Comparison of ENCODE assay signal across 29 cellular contexts in genomic region chr9:28053378-28053777, GRCh38.
"Had no signal": no experiment of that assay in that cellular context is flagged by ENCODE, and none has a peak within 500 bp of the region (broad histone marks: within the 10 kb centered on the region; RNA-seq: fewer than 3 reads in every experiment).

No MANE protein-coding gene starts in this region.

- H3K27me3 ChIP-seq: breast epithelium, colonic mucosa, MG63, SJSA1 had no signal

- H3K4me1 Mint-ChIP-seq: activated CD4-positive, alpha-beta T cell treated with anti-CD3 and anti-CD28 coated beads for 36 hours; activated naive CD4-positive, alpha-beta T cell treated with anti-CD3 and anti-CD28 coated beads, Interleukin-2, amount 10 ng/mL, durations not matched to agents 7 days and 5 days; activated naive CD8-positive, alpha-beta T cell treated with anti-CD3 and anti-CD28 coated beads for 36 hours; T-cell had no signal

- H3K4me3 Mint-ChIP-seq: activated CD4-positive, alpha-beta memory T cell treated with anti-CD3 and anti-CD28 coated beads, Interleukin-2, amount 10 ng/mL, durations not matched to agents 7 days and 5 days; activated CD4-positive, alpha-beta T cell treated with anti-CD3 and anti-CD28 coated beads for 36 hours; activated naive CD4-positive, alpha-beta T cell treated with anti-CD3 and anti-CD28 coated beads, Interleukin-2, amount 10 ng/mL, durations not matched to agents 7 days and 5 days; activated naive CD8-positive, alpha-beta T cell treated with anti-CD3 and anti-CD28 coated beads for 36 hours; T-cell had no signal

- H3K4me3 ChIP-seq: breast epithelium, colonic mucosa, MG63, SJSA1 had no signal

- H3K27ac Mint-ChIP-seq: activated CD4-positive, alpha-beta memory T cell treated with anti-CD3 and anti-CD28 coated beads, Interleukin-2, amount 10 ng/mL, durations not matched to agents 7 days and 5 days; activated CD4-positive, alpha-beta T cell treated with anti-CD3 and anti-CD28 coated beads for 36 hours; activated naive CD4-positive, alpha-beta T cell treated with anti-CD3 and anti-CD28 coated beads, Interleukin-2, amount 10 ng/mL, durations not matched to agents 7 days and 5 days; activated naive CD8-positive, alpha-beta T cell treated with anti-CD3 and anti-CD28 coated beads for 36 hours; activated T-helper 2 cell treated with anti-CD3 and anti-CD28 coated beads, Interferon-gamma antibody, Interleukin-2, Interleukin-4, amounts not matched to agents 10 μg/mL and 5 μg/mL and 100 μg/mL, durations not matched to agents 14 hours and 24 hours and 36 hours; T-cell had no signal

- H3K9me3 Mint-ChIP-seq: activated naive CD4-positive, alpha-beta T cell treated with anti-CD3 and anti-CD28 coated beads, Interleukin-2, amount 10 ng/mL, durations not matched to agents 7 days and 5 days; activated naive CD8-positive, alpha-beta T cell treated with anti-CD3 and anti-CD28 coated beads for 36 hours; activated T-helper 2 cell treated with anti-CD3 and anti-CD28 coated beads, Interferon-gamma antibody, Interleukin-2, Interleukin-4, amounts not matched to agents 10 μg/mL and 5 μg/mL and 100 μg/mL, durations not matched to agents 14 hours and 24 hours and 36 hours had no signal

- H3K36me3 Mint-ChIP-seq: activated naive CD4-positive, alpha-beta T cell treated with anti-CD3 and anti-CD28 coated beads, Interleukin-2, amount 10 ng/mL, durations not matched to agents 7 days and 5 days; activated naive CD8-positive, alpha-beta T cell treated with anti-CD3 and anti-CD28 coated beads for 36 hours; T-cell had no signal

- ATAC-seq: activated CD4-positive, alpha-beta T cell treated with anti-CD3 and anti-CD28 coated beads for 36 hours; PC-3; T-cell had no signal

- DNase-seq: activated CD4-positive, alpha-beta memory T cell treated with anti-CD3 and anti-CD28 coated beads, Interleukin-2, amount 10 ng/mL, durations not matched to agents 7 days and 5 days; activated CD4-positive, alpha-beta T cell treated with anti-CD3 and anti-CD28 coated beads for 36 hours; activated CD4-positive, alpha-beta T cell treated with anti-CD3 and anti-CD28 coated beads, Interleukin-2, amount 50 U/mL, for 1 hour; activated gamma-delta T cell treated with Interleukin-2 at 50 U/mL for 16 hours; activated naive CD4-positive, alpha-beta T cell treated with anti-CD3 and anti-CD28 coated beads, Interleukin-2, amount 10 ng/mL, durations not matched to agents 7 days and 5 days; activated naive CD8-positive, alpha-beta T cell treated with anti-CD3 and anti-CD28 coated beads for 36 hours; activated T-cell treated with anti-CD3 and anti-CD28 coated beads for 4 hours; activated T-cell treated with anti-CD3 and anti-CD28 coated beads, Interleukin-2, amount 50 U/mL, for 48 hours; aorta; caudate nucleus; colonic mucosa; MG63; MV-4-11; NCI-H1694 treated with DMSO at 0.1 percent for 48 hours; NCI-H2029 treated with DMSO at 0.1 percent for 48 hours; NCI-H2171; NCI-H2227 treated with DMSO at 0.1 percent for 48 hours; NCI-H446 treated with DMSO at 0.1 percent for 48 hours; NCI-H524 treated with DMSO at 0.1 percent for 48 hours; NCI-H82; PC-3; SHP77; T-cell; T-helper 2 cell; T1000 had no signal

- H3K36me3 ChIP-seq: breast epithelium, colonic mucosa, MG63, SJSA1 had no signal

- H3K27ac ChIP-seq: breast epithelium, colonic mucosa, SJSA1, VCaP had no signal

- H3K4me1 ChIP-seq: breast epithelium, colonic mucosa had no signal

- H3K9me3 ChIP-seq: breast epithelium, colonic mucosa, MG63, SJSA1 had no signal

- H3K27me3 Mint-ChIP-seq: activated CD4-positive, alpha-beta memory T cell treated with anti-CD3 and anti-CD28 coated beads, Interleukin-2, amount 10 ng/mL, durations not matched to agents 7 days and 5 days; activated CD4-positive, alpha-beta T cell treated with anti-CD3 and anti-CD28 coated beads for 36 hours; activated naive CD4-positive, alpha-beta T cell treated with anti-CD3 and anti-CD28 coated beads, Interleukin-2, amount 10 ng/mL, durations not matched to agents 7 days and 5 days; activated naive CD8-positive, alpha-beta T cell treated with anti-CD3 and anti-CD28 coated beads for 36 hours; T-cell had no signal
